ENCODE assay signal across 16 cellular contexts in genomic region chr15:88419830-88420229, GRCh38. TPM values are rescaled to one million over a fixed set of nuclear protein-coding genes. Genes with fewer than 3 reads are reported as not detected.
A peak's percentile ranks its signal among the peaks of the same experiment; 100 is the strongest.
DNase-seq lines count a peak whose midpoint lies in the region; ATAC-seq lines count a peak whose summit lies in the region.
"Had no signal": no experiment of that assay in that cellular context is flagged by ENCODE, and none has a peak within 500 bp of the region (broad histone marks: within the 10 kb centered on the region; RNA-seq: fewer than 3 reads in every experiment).

No MANE protein-coding gene starts in this region.

- H3K27ac ChIP-seq in epithelial cell of prostate = no peak overlapping the region
- H3K27ac ChIP-seq: C4-2B, lower lobe of right lung, right lobe of liver had no signal

- peak; percentile 7 for DNase-seq in Daoy (ENCODE audit: low read depth)
- peak; percentile 31 for DNase-seq in epithelial cell of prostate (ENCODE audit: low read depth, low spot score)
- DNase-seq: activated naive CD8-positive, alpha-beta T cell treated with anti-CD3 and anti-CD28 coated beads, Interleukin-2, amount 10 ng/mL, durations not matched to agents 7 days and 5 days; lower lobe of right lung; NCI-H1930; NCI-H82; right lobe of liver; SHP77 treated with DMSO at 0.1 percent for 48 hours; substantia nigra had no signal

- peak; percentile 51 for ATAC-seq in GM19025 (IDR thresholded peaks at IDR 0.05; ENCODE audit: low read depth, unreplicated experiment)
- ATAC-seq in HG03565 (IDR thresholded peaks at IDR 0.05; ENCODE audit: unreplicated experiment) = peak; percentile 89
- no peak for ATAC-seq in HG03095 (IDR thresholded peaks at IDR 0.05; ENCODE audit: unreplicated experiment)
- ATAC-seq in GM21515 (IDR thresholded peaks at IDR 0.05; ENCODE audit: unreplicated experiment) = no peak
- no peak for ATAC-seq in HG03135 (IDR thresholded peaks at IDR 0.05; ENCODE audit: unreplicated experiment)
- ATAC-seq in GM18519 (IDR thresholded peaks at IDR 0.05; ENCODE audit: low FRiP score, unreplicated experiment) = no peak
- ATAC-seq: lower lobe of right lung, right lobe of liver had no signal

RNA-seq across cellular contexts. Expression of gene MRPL46, which starts 47.4 kb away (rescaled TPM):
- total RNA-seq in Daoy (2014; rRNA removed; shearing (Covaris generic)) = 21.2 and 23.9 TPM in 2 replicates

RNA-seq across cellular contexts. Expression of gene MRPS11, which starts 47.7 kb away (rescaled TPM):
- 19.6 and 24.2 TPM in 2 replicates for total RNA-seq in Daoy (2014; rRNA removed; shearing (Covaris generic))

Comparison
In these comparisons a context has a peak if more than half of its experiments do, and no peak if none do; other contexts are left out.
1. ATAC-seq: peak in GM19025 (single experiment) and HG03565 (single experiment); none in HG03095 (single experiment), GM21515 (single experiment), HG03135 (single experiment) and GM18519 (single experiment).